14 cellular contexts compared by ENCODE assay signal in the genomic region with DNA sequence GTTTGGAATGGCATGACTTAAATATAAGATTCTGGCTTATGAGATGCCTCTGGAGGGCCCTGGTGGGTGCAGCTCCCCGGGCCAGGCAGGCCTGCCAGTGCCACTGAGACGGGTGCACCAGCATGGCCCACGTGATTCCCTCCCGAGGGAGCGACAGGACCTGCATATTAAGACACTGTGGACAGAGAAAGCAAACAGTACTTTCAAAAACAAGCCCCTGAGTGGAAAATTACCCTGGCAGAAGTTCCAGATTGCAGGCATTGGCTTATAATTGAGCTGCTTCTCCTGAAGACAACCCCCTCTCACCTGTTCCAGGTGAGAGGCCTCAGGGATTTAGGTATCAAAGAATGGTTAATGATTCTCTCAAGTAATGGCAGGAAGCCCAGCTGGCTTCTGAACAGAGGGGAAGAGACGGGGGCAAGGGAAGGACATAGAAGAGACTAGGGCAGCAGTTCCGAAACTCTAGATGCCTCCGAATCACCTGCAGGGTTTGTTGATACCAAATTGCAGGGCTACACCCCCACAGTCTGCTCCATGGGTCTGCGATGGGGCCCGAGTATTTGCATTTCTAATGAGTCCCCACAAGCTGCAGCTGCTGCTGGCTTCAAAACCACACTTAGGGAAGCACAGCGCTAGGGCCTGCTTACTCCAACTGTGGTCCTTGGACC.
DNase-seq lines count a peak whose midpoint lies in the region; ATAC-seq, FAIRE-seq and TF ChIP-seq lines count a peak whose summit lies in the region.
"Had no signal": no experiment of that assay in that cellular context is flagged by ENCODE, and none has a peak within 500 bp of the region (broad histone marks: within the 10 kb centered on the region; RNA-seq: fewer than 3 reads in every experiment).

No MANE protein-coding gene starts in this region.

- H3K9me3 ChIP-seq in Peyer's patch (no peaks in the 10 kb centered on the region), testis (no peaks in the 10 kb centered on the region), tibial artery (no peaks in the 10 kb centered on the region)
- H3K9me3 ChIP-seq: heart right ventricle had no signal

- ATAC-seq in left lobe of liver = peak; percentile 45
- ATAC-seq in HG03460 (IDR thresholded peaks at IDR 0.05; ENCODE audit: unreplicated experiment) = no peak
- ATAC-seq: heart right ventricle; stimulated activated naive CD8-positive, alpha-beta T cell treated with anti-CD3 and anti-CD28 coated beads, Interleukin-15, amount 100 ng/mL, for 72 hours had no signal

- H3K36me3 ChIP-seq in Peyer's patch = no peaks in the 10 kb centered on the region
- no peaks in the 10 kb centered on the region for H3K36me3 ChIP-seq in testis (ENCODE audit: low read depth, missing control alignments)
- no peaks in the 10 kb centered on the region for H3K36me3 ChIP-seq in tibial artery
- H3K36me3 ChIP-seq: heart right ventricle had no signal

- TF ChIP-seq CTCF in Peyer's patch (IDR thresholded peaks at IDR 0.05) (no peak), testis (IDR thresholded peaks at IDR 0.05) (no peak), tibial artery (IDR thresholded peaks at IDR 0.05) (no peak)

- H3K27me3 ChIP-seq in Peyer's patch (no peaks in the 10 kb centered on the region), testis (no peaks in the 10 kb centered on the region), tibial artery (peaks cover 0 to 6% of the 10 kb centered on the region in 2 donors)

- DNase-seq in NCI-H128 (lab: John Stamatoyannopoulos, UW; ENCODE audit: unreplicated experiment) (peak; percentile 29), Peyer's patch (peak in 2 of 3 donors; percentile 70 to 71), left lobe of liver (ENCODE audit: low spot score) (no peak), testis (peak; percentile 15), H54 (ENCODE audit: insufficient read length, low spot score) (no peak), tibial artery (no peak)
- DNase-seq in activated CD4-positive, alpha-beta T cell treated with anti-CD3 and anti-CD28 coated beads, Interleukin-2, amount 50 U/mL, for 4 hours = no peak
- DNase-seq: activated CD4-positive, alpha-beta T cell treated with anti-CD3 and anti-CD28 coated beads for 4 hours; heart right ventricle; nephron progenitor cell; stimulated activated CD4-positive, alpha-beta T cell treated with anti-CD3 and anti-CD28 coated beads, Interleukin-2, amount 100 ng/mL, for 48 hours; stimulated activated naive CD8-positive, alpha-beta T cell treated with anti-CD3 and anti-CD28 coated beads, Interleukin-15, amount 100 ng/mL, for 72 hours had no signal

- peak overlapping the region in 2 of 4 donors; percentile 82 to 89 for H3K27ac ChIP-seq in Peyer's patch
- H3K27ac ChIP-seq in testis = no peak overlapping the region
- H3K27ac ChIP-seq in tibial artery = no peak overlapping the region
- H3K27ac ChIP-seq: heart right ventricle had no signal

- FAIRE-seq in H54 (lab: Jason Lieb, UNC) = no peak
- FAIRE-seq: D721Med had no signal

- WGBS in testis, 2 donors = 47 to 58% methylated on average over 11 of the region's 11 CpGs

- H3K4me3 ChIP-seq in Peyer's patch = no peak overlapping the region
- no peak overlapping the region for H3K4me3 ChIP-seq in testis
- no peak overlapping the region for H3K4me3 ChIP-seq in tibial artery
- H3K4me3 ChIP-seq: heart right ventricle had no signal

- intact Hi-C loops in testis (cut with DNase I; ENCODE audit: low total_unique reads) (no loop called here), tibial artery (cut with DNase I; ENCODE audit: low total_unique reads) (no loop called here)

- peaks cover 0 to 12% (median 2%) of the 10 kb centered on the region in 4 donors for H3K4me1 ChIP-seq in Peyer's patch
- H3K4me1 ChIP-seq in testis = no peaks in the 10 kb centered on the region
- peaks cover 0 to 8% (median 0%) of the 10 kb centered on the region in 4 donors for H3K4me1 ChIP-seq in tibial artery
- H3K4me1 ChIP-seq: heart right ventricle had no signal

- TF ChIP-seq POLR2A in Peyer's patch (IDR thresholded peaks at IDR 0.05) (no peak), testis (IDR thresholded peaks at IDR 0.05) (no peak), H54 (IDR thresholded peaks at IDR 0.05; ENCODE audit: low read depth, low read length) (no peak)

Comparison
In these comparisons a context has a peak if more than half of its experiments do, and no peak if none do; other contexts are left out.
1. DNase-seq: peak in NCI-H128 (single experiment), Peyer's patch (2 of 3) and testis (single experiment); none in left lobe of liver (single experiment), activated CD4-positive, alpha-beta T cell treated with anti-CD3 and anti-CD28 coated beads, Interleukin-2, amount 50 U/mL, for 4 hours (0 of 2), H54 (single experiment) and tibial artery (0 of 2).